ENCODE assay signal across 1 cellular context in the genomic region with DNA sequence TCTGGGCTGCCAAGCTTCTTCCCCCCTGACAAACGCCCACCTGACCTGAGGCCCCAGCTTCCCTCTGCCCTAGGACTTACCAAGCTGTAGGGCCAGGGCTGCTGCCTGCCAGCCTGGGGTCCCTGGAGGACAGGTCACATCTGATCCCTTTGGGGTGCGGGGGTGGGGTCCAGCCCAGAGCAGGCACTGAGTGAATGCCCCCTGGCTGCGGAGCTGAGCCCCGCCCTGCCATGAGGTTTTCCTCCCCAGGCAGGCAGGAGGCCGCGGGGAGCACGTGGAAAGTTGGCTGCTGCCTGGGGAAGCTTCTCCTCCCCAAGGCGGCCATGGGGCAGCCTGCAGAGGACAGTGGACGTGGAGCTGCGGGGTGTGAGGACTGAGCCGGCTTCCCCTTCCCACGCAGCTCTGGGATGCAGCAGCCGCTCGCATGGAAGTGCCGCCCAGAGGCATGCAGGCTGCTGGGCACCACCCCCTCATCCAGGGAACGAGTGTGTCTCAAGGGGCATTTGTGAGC.
TF ChIP-seq lines count a peak whose summit lies in the region.

No MANE protein-coding gene starts in this region.

TF ChIP-seq in HepG2, 621 proteins besides CTCF, POLR2A, EP300 and RAD21:
- TF ChIP-seq MNT (IDR thresholded peaks at IDR 0.05) (peak; percentile 83), PCBP2 (optimal IDR thresholded peaks at IDR 0.05; ENCODE audit: low read depth, low read length, poor library complexity, severe bottlenecking) (no peak)
